Comparison of ENCODE assay signal across 11 cellular contexts in the genomic region with DNA sequence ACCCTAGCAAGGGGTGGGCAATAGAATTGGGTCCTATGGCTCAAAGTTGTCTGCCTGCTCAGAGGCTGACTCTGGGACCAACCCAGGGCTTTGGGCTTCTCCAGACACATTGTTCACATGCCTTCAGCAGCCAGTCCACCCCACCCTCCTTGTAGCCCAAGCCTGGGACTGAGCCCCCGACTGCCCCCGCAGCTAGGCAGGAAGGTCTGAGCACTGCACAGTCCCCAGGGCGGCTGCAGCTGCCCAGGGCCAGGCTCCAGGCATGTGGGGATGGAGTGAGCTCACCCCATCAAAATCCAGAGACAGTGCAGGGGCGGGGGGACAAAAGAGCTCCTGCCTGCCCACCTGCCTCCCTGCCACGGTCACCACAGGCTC. TPM values are rescaled to one million over a fixed set of nuclear protein-coding genes. Genes with fewer than 3 reads are reported as not detected.
A peak's percentile ranks its signal among the peaks of the same experiment; 100 is the strongest.
DNase-seq lines count a peak whose midpoint lies in the region; ATAC-seq and TF ChIP-seq lines count a peak whose summit lies in the region.
"Had no signal": no experiment of that assay in that cellular context is flagged by ENCODE, and none has a peak within 500 bp of the region (broad histone marks: within the 10 kb centered on the region; RNA-seq: fewer than 3 reads in every experiment).

No MANE protein-coding gene starts in this region.

- H3K4me3 ChIP-seq in fibroblast of lung (replicated peaks in 1 of 4; ENCODE audit: control extremely low read depth in 1 of 4, insufficient read depth in 1 of 4, low read depth in 3 of 4, low read length in 4 of 4) (no peak overlapping the region), neuronal stem cell (ENCODE audit: low read length in 2 of 2) (no peak overlapping the region), aorta (ENCODE audit: low read length in 2 of 2) (no peak overlapping the region)
- H3K4me3 ChIP-seq: SK-N-MC had no signal

- peaks cover 38% of the 10 kb centered on the region for H3K79me2 ChIP-seq in fibroblast of lung (ENCODE audit: control insufficient read depth, insufficient read depth, low read length)

- H3K36me3 ChIP-seq in fibroblast of lung (ENCODE audit: control insufficient read depth, insufficient read depth, low read length), result no peaks in the 10 kb centered on the region
- H3K36me3 ChIP-seq in neuronal stem cell (replicated peaks in 1 of 2; ENCODE audit: control insufficient read depth in 2 of 2, insufficient read depth in 2 of 2, low read length in 2 of 2), result peaks cover 0 to 5% of the 10 kb centered on the region in 2 donors
- H3K36me3 ChIP-seq in aorta (ENCODE audit: control insufficient read depth in 1 of 2, insufficient read depth in 2 of 2, low read length in 1 of 2), result no peaks in the 10 kb centered on the region

- no peak overlapping the region for H4K91ac ChIP-seq in neuronal stem cell (ENCODE audit: low read depth, low read length, poor library complexity)

- no peak overlapping the region for H2BK120ac ChIP-seq in neuronal stem cell (ENCODE audit: low read depth, low read length)

- no peak overlapping the region for H4K8ac ChIP-seq in neuronal stem cell (ENCODE audit: low read depth, low read length)

- intact Hi-C loops in activated CD8-positive, alpha-beta T cell treated with anti-CD3 and anti-CD28 coated beads for 36 hours (cut with micrococcal nuclease), result no loop called here
- intact Hi-C loops in aorta (cut with DNase I), result loop anchor here (5.0 kb wide), 1 partner anchor 36 kb away; the partner anchor contains the start of gene HSPG2 (in 2 of the 2)

- no peak overlapping the region for H3K9ac ChIP-seq in fibroblast of lung (ENCODE audit: insufficient read depth, low read length)
- peak overlapping the region; percentile 79 for H3K9ac ChIP-seq in neuronal stem cell (ENCODE audit: low read depth, low read length, poor library complexity)

- peak overlapping the region; percentile 52 for H2BK15ac ChIP-seq in neuronal stem cell (ENCODE audit: low read length)

- peaks cover 7% of the 10 kb centered on the region for H3K4me1 Mint-ChIP-seq in activated CD8-positive, alpha-beta T cell treated with anti-CD3 and anti-CD28 coated beads, Interleukin-2, amount 10 ng/mL, durations not matched to agents 7 days and 5 days (ENCODE audit: low read depth)
- H3K4me1 Mint-ChIP-seq in activated CD8-positive, alpha-beta T cell treated with anti-CD3 and anti-CD28 coated beads for 36 hours (ENCODE audit: low read depth), result peaks cover 14% of the 10 kb centered on the region
- peaks cover 5 to 23% (median 9%) of the 10 kb centered on the region in 4 donors for H3K4me1 Mint-ChIP-seq in naive thymus-derived CD8-positive, alpha-beta T cell
- H3K4me1 Mint-ChIP-seq: IgD-negative memory B cell, natural killer cell had no signal

- no peak overlapping the region for H2AFZ ChIP-seq in fibroblast of lung (ENCODE audit: low read length)
- H2AFZ ChIP-seq in neuronal stem cell (ENCODE audit: low read length), result no peak overlapping the region

- H3K14ac ChIP-seq in neuronal stem cell (ENCODE audit: low read length), result peak overlapping the region; percentile 21

- no peak overlapping the region for H3K4me3 Mint-ChIP-seq in activated CD8-positive, alpha-beta T cell treated with anti-CD3 and anti-CD28 coated beads, Interleukin-2, amount 10 ng/mL, durations not matched to agents 7 days and 5 days
- no peak overlapping the region for H3K4me3 Mint-ChIP-seq in activated CD8-positive, alpha-beta T cell treated with anti-CD3 and anti-CD28 coated beads for 36 hours
- no peak overlapping the region for H3K4me3 Mint-ChIP-seq in naive thymus-derived CD8-positive, alpha-beta T cell
- H3K4me3 Mint-ChIP-seq: IgD-negative memory B cell, natural killer cell had no signal

- peak overlapping the region; percentile 12 for H3K27ac Mint-ChIP-seq in activated CD8-positive, alpha-beta T cell treated with anti-CD3 and anti-CD28 coated beads, Interleukin-2, amount 10 ng/mL, durations not matched to agents 7 days and 5 days
- no peak overlapping the region for H3K27ac Mint-ChIP-seq in activated CD8-positive, alpha-beta T cell treated with anti-CD3 and anti-CD28 coated beads for 36 hours
- H3K27ac Mint-ChIP-seq in naive thymus-derived CD8-positive, alpha-beta T cell, result peak overlapping the region in 3 of 10 donors; percentile 50 to 76 (median 69)
- H3K27ac Mint-ChIP-seq: IgD-negative memory B cell, natural killer cell had no signal

- ATAC-seq in activated CD8-positive, alpha-beta T cell treated with anti-CD3 and anti-CD28 coated beads, Interleukin-2, amount 10 ng/mL, durations not matched to agents 7 days and 5 days, result no peak
- ATAC-seq in activated CD8-positive, alpha-beta T cell treated with anti-CD3 and anti-CD28 coated beads for 36 hours, result no peak
- ATAC-seq in aorta (ENCODE audit: low FRiP score) (peak; percentile 46), GM21390 (IDR thresholded peaks at IDR 0.05; ENCODE audit: unreplicated experiment) (no peak)
- ATAC-seq in naive thymus-derived CD8-positive, alpha-beta T cell, result no peak
- ATAC-seq: natural killer cell had no signal

- H2AK5ac ChIP-seq in neuronal stem cell (ENCODE audit: low read depth, low read length), result peak overlapping the region; percentile 10

- CTCF ChIA-PET in activated CD8-positive, alpha-beta T cell treated with anti-CD3 and anti-CD28 coated beads, Interleukin-2, amount 10 ng/mL, durations not matched to agents 7 days and 5 days (lab: Charles Lee), result no interaction called here
- CTCF ChIA-PET in activated CD8-positive, alpha-beta T cell treated with anti-CD3 and anti-CD28 coated beads for 36 hours (lab: Charles Lee), result no interaction called here

- H3K79me1 ChIP-seq in neuronal stem cell (ENCODE audit: low read depth, low read length), result peaks cover 4% of the 10 kb centered on the region

- DNase-seq in activated CD8-positive, alpha-beta T cell treated with anti-CD3 and anti-CD28 coated beads, Interleukin-2, amount 10 ng/mL, durations not matched to agents 7 days and 5 days, result no peak
- DNase-seq in activated CD8-positive, alpha-beta T cell treated with anti-CD3 and anti-CD28 coated beads for 36 hours, result no peak
- DNase-seq in fibroblast of lung (ENCODE audit: low read depth in 2 of 2) (peak in 1 of 2 donors; percentile 77), neuronal stem cell (ENCODE audit: low spot score) (no peak), aorta (peak; percentile 87 to 89), LoVo (ENCODE audit: low spot score) (no peak)
- DNase-seq in naive thymus-derived CD8-positive, alpha-beta T cell, result no peak
- DNase-seq: natural killer cell had no signal

- H3K27me3 ChIP-seq in fibroblast of lung (ENCODE audit: control insufficient read depth, insufficient read depth, low read length), result no peaks in the 10 kb centered on the region
- H3K27me3 ChIP-seq in neuronal stem cell (ENCODE audit: control insufficient read depth in 3 of 3, insufficient read depth in 3 of 3, low read depth in 1 of 3, low read length in 3 of 3), result no peaks in the 10 kb centered on the region
- H3K27me3 ChIP-seq in aorta (ENCODE audit: control insufficient read depth in 1 of 2, insufficient read depth in 2 of 2, low read length in 1 of 2), result no peaks in the 10 kb centered on the region

- H3K36me3 Mint-ChIP-seq in activated CD8-positive, alpha-beta T cell treated with anti-CD3 and anti-CD28 coated beads, Interleukin-2, amount 10 ng/mL, durations not matched to agents 7 days and 5 days (ENCODE audit: low read depth), result no peaks in the 10 kb centered on the region
- H3K36me3 Mint-ChIP-seq in activated CD8-positive, alpha-beta T cell treated with anti-CD3 and anti-CD28 coated beads for 36 hours (ENCODE audit: low read depth), result no peaks in the 10 kb centered on the region
- H3K36me3 Mint-ChIP-seq in naive thymus-derived CD8-positive, alpha-beta T cell, result no peaks in the 10 kb centered on the region
- H3K36me3 Mint-ChIP-seq: IgD-negative memory B cell, natural killer cell had no signal

- H3K4me1 ChIP-seq in fibroblast of lung (ENCODE audit: control insufficient read depth, extremely low read depth, insufficient read depth, low read length), result peaks cover 39% of the 10 kb centered on the region
- peaks cover 18 to 24% of the 10 kb centered on the region in 2 donors for H3K4me1 ChIP-seq in neuronal stem cell (ENCODE audit: control insufficient read depth in 2 of 2, insufficient read depth in 1 of 2, low read depth in 1 of 2, low read length in 2 of 2)
- H3K4me1 ChIP-seq in aorta (ENCODE audit: control insufficient read depth in 1 of 2, insufficient read depth in 2 of 2, low read length in 2 of 2), result peaks cover 2 to 5% of the 10 kb centered on the region in 2 donors

- POLR2A ChIA-PET in activated CD8-positive, alpha-beta T cell treated with anti-CD3 and anti-CD28 coated beads, Interleukin-2, amount 10 ng/mL, durations not matched to agents 7 days and 5 days (lab: Charles Lee), result no interaction called here
- POLR2A ChIA-PET in activated CD8-positive, alpha-beta T cell treated with anti-CD3 and anti-CD28 coated beads for 36 hours (lab: Charles Lee), result interaction anchor here (0.6 kb wide), 1 partner anchor 313 kb away, joined by 3 read pairs; no protein-coding TSS in a partner anchor
- POLR2A ChIA-PET in naive thymus-derived CD8-positive, alpha-beta T cell (lab: Charles Lee), result no interaction called here

- no peak overlapping the region for H3K4me2 ChIP-seq in fibroblast of lung (ENCODE audit: extremely low read depth, insufficient read depth, low read length)
- H3K4me2 ChIP-seq in neuronal stem cell (ENCODE audit: insufficient read depth, low read length, poor library complexity, severe bottlenecking), result no peak overlapping the region

- H3K23ac ChIP-seq in neuronal stem cell (ENCODE audit: low read depth, low read length, poor library complexity), result peak overlapping the region; percentile 40

- no peak overlapping the region for H3K4ac ChIP-seq in neuronal stem cell (ENCODE audit: low read length)

- H3K9me3 ChIP-seq in fibroblast of lung (ENCODE audit: control insufficient read depth, insufficient read depth, low read depth, low read length) (no peaks in the 10 kb centered on the region), neuronal stem cell (replicated peaks in 1 of 2; ENCODE audit: control insufficient read depth in 2 of 2, insufficient read depth in 1 of 2, low read depth in 1 of 2, low read length in 2 of 2) (no peaks in the 10 kb centered on the region), aorta (ENCODE audit: control insufficient read depth, low read length) (no peaks in the 10 kb centered on the region)

- H2BK12ac ChIP-seq in neuronal stem cell (ENCODE audit: low read length), result peak overlapping the region; percentile 26

- WGBS in neuronal stem cell (ENCODE audit: extremely low coverage in 2 of 2, insufficient read length in 2 of 2, insufficient replicate concordance in 1 of 2), 2 donors, result no CpG with 5 or more reads among the region's 5 CpGs
- WGBS in aorta, 2 donors, result 0 to 4% methylated on average over 5 of the region's 5 CpGs

- no peaks in the 10 kb centered on the region for H3K9me3 Mint-ChIP-seq in activated CD8-positive, alpha-beta T cell treated with anti-CD3 and anti-CD28 coated beads, Interleukin-2, amount 10 ng/mL, durations not matched to agents 7 days and 5 days (ENCODE audit: insufficient read depth)
- no peaks in the 10 kb centered on the region for H3K9me3 Mint-ChIP-seq in activated CD8-positive, alpha-beta T cell treated with anti-CD3 and anti-CD28 coated beads for 36 hours
- H3K9me3 Mint-ChIP-seq in naive thymus-derived CD8-positive, alpha-beta T cell, result no peaks in the 10 kb centered on the region
- H3K9me3 Mint-ChIP-seq: IgD-negative memory B cell, natural killer cell had no signal

- peak overlapping the region; percentile 87 for H3K18ac ChIP-seq in neuronal stem cell (ENCODE audit: low read length)

- H3K27me3 Mint-ChIP-seq in activated CD8-positive, alpha-beta T cell treated with anti-CD3 and anti-CD28 coated beads, Interleukin-2, amount 10 ng/mL, durations not matched to agents 7 days and 5 days (ENCODE audit: low read depth), result no peaks in the 10 kb centered on the region
- H3K27me3 Mint-ChIP-seq in activated CD8-positive, alpha-beta T cell treated with anti-CD3 and anti-CD28 coated beads for 36 hours, result no peaks in the 10 kb centered on the region
- no peaks in the 10 kb centered on the region for H3K27me3 Mint-ChIP-seq in naive thymus-derived CD8-positive, alpha-beta T cell
- H3K27me3 Mint-ChIP-seq: IgD-negative memory B cell had no signal

- no peaks in the 10 kb centered on the region for H4K20me1 ChIP-seq in fibroblast of lung (ENCODE audit: control insufficient read depth, extremely low read depth, insufficient read depth, low read length)

- no peak for TF ChIP-seq CTCF in activated CD8-positive, alpha-beta T cell treated with anti-CD3 and anti-CD28 coated beads for 36 hours (IDR thresholded peaks at IDR 0.05)
- peak in 1 of 2 donors; percentile 5 for TF ChIP-seq CTCF in fibroblast of lung (conservative IDR thresholded peaks at IDR 0.05 in 1 of 2, IDR thresholded peaks at IDR 0.05 in 1 of 2; ENCODE audit: low read depth in 1 of 2, low read length in 2 of 2)

- H3K27ac ChIP-seq in fibroblast of lung (ENCODE audit: insufficient read depth, low read length) (peak overlapping the region; percentile 6), neuronal stem cell (replicated peaks; ENCODE audit: low read length) (no peak overlapping the region), aorta (ENCODE audit: low read depth in 1 of 2, low read length in 2 of 2) (peak overlapping the region; percentile 56 to 74)
- H3K27ac ChIP-seq: SK-N-MC had no signal

- peak overlapping the region; percentile 27 for H2BK5ac ChIP-seq in neuronal stem cell (ENCODE audit: low read length)

RNA-seq across cellular contexts. Expression of gene HSPG2, which starts 35.6 kb away (rescaled TPM):
- 1 to 10 TPM; 3.2 to 3.8 TPM for total RNA-seq in activated CD8-positive, alpha-beta T cell treated with anti-CD3 and anti-CD28 coated beads, Interleukin-2, amount 10 ng/mL, durations not matched to agents 7 days and 5 days
- total RNA-seq in activated CD8-positive, alpha-beta T cell treated with anti-CD3 and anti-CD28 coated beads for 36 hours, result 10 to 100 TPM; 52.1 to 59.0 TPM
- 49.8 and 88.4 TPM in 2 replicates for total RNA-seq in fibroblast of lung
- polyA plus RNA-seq in fibroblast of lung, result 21.2 and 40.7 TPM in 2 replicates
- polyA plus RNA-seq in fibroblast of lung (2012), result 91.8 and 196 TPM in 2 replicates
- polyA minus RNA-seq in fibroblast of lung (ENCODE audit: low replicate concordance), result 177 and 384 TPM in 2 replicates
- polyA plus RNA-seq in neuronal stem cell (2013, experiment 1 of 2), result 11.0 TPM
- 10.9 TPM for polyA plus RNA-seq in neuronal stem cell (2013, experiment 2 of 2)
- 1,000 to 10,000 TPM in 1 of 2 donors, 100 to 1,000 TPM in 1; 868 to 1,205 TPM for total RNA-seq in aorta
- polyA plus RNA-seq in aorta, result 100 to 1,000 TPM in 1 of 2 donors, 10 to 100 TPM in 1; 49.1 to 268 TPM
- 1 to 10 TPM; 6.4 to 7.2 TPM for total RNA-seq in naive thymus-derived CD8-positive, alpha-beta T cell
- under 1 TPM in 2 of 3 donors, not detected in 1; 0.46 to 0.76 TPM for polyA plus RNA-seq in naive thymus-derived CD8-positive, alpha-beta T cell

Comparison
In these comparisons a context has a peak if more than half of its experiments do, and no peak if none do; other contexts are left out.
1. DNase-seq: peak in aorta (2 of 2); none in activated CD8-positive, alpha-beta T cell treated with anti-CD3 and anti-CD28 coated beads, Interleukin-2, amount 10 ng/mL, durations not matched to agents 7 days and 5 days (single experiment), activated CD8-positive, alpha-beta T cell treated with anti-CD3 and anti-CD28 coated beads for 36 hours (single experiment), neuronal stem cell (single experiment), LoVo (single experiment) and naive thymus-derived CD8-positive, alpha-beta T cell (0 of 10).